Comparison of ENCODE assay signal across 29 cellular contexts in genomic region chr16:79844603-79845002, GRCh38.
DNase-seq lines count a peak whose midpoint lies in the region; ATAC-seq and TF ChIP-seq lines count a peak whose summit lies in the region.
"Had no signal": no experiment of that assay in that cellular context is flagged by ENCODE, and none has a peak within 500 bp of the region (broad histone marks: within the 10 kb centered on the region; RNA-seq: fewer than 3 reads in every experiment).

No MANE protein-coding gene starts in this region.

- TF ChIP-seq EP300 in stomach (IDR thresholded peaks at IDR 0.05) = no peak

- no peaks in the 10 kb centered on the region for H3K79me2 ChIP-seq in DND-41 (ENCODE audit: insufficient read depth, low read length)
- H3K79me2 ChIP-seq: parathyroid adenoma had no signal

- no peak for TF ChIP-seq POLR2A in stomach (IDR thresholded peaks at IDR 0.05)

- peaks cover 2% of the 10 kb centered on the region for H3K27me3 Mint-ChIP-seq in activated T-helper 2 cell treated with anti-CD3 and anti-CD28 coated beads, Interferon-gamma antibody, Interleukin-2, Interleukin-4, amounts not matched to agents 10 μg/mL and 5 μg/mL and 100 μg/mL, durations not matched to agents 14 hours and 24 hours and 36 hours (ENCODE audit: low read depth)

- H2AFZ ChIP-seq in DND-41 (ENCODE audit: low read depth, low read length) = 0 out of 2 replicates have a peak overlapping the region, but pooled peaks have one; percentile 19
- H2AFZ ChIP-seq: parathyroid adenoma had no signal

- H4K20me1 ChIP-seq in DND-41 (ENCODE audit: insufficient read depth, low read length) = no peaks in the 10 kb centered on the region

- H3K9me3 ChIP-seq in DND-41 (ENCODE audit: insufficient read depth, low read length, severe bottlenecking) = no peaks in the 10 kb centered on the region
- H3K9me3 ChIP-seq in stomach = no peaks in the 10 kb centered on the region
- H3K9me3 ChIP-seq: body of pancreas, heart right ventricle, suprapubic skin, upper lobe of right lung had no signal

- H3K9me3 Mint-ChIP-seq in activated T-helper 2 cell treated with anti-CD3 and anti-CD28 coated beads, Interferon-gamma antibody, Interleukin-2, Interleukin-4, amounts not matched to agents 10 μg/mL and 5 μg/mL and 100 μg/mL, durations not matched to agents 14 hours and 24 hours and 36 hours = peaks cover 13% of the 10 kb centered on the region
- H3K9me3 Mint-ChIP-seq: activated naive CD4-positive, alpha-beta T cell treated with anti-CD3 and anti-CD28 coated beads for 36 hours; H9; neural crest cell had no signal

- H3K36me3 ChIP-seq in DND-41 (ENCODE audit: insufficient read depth, low read length) (no peaks in the 10 kb centered on the region), stomach (no peaks in the 10 kb centered on the region)
- H3K36me3 ChIP-seq: heart right ventricle, suprapubic skin, upper lobe of right lung had no signal

- no peak for DNase-seq in DND-41
- no peak for DNase-seq in activated T-helper 2 cell treated with anti-CD3 and anti-CD28 coated beads, Interferon-gamma antibody, Interleukin-2, Interleukin-4, amounts not matched to agents 10 μg/mL and 5 μg/mL and 100 μg/mL, durations not matched to agents 14 hours and 24 hours and 36 hours (ENCODE audit: low spot score)
- DNase-seq in stomach = no peak
- no peak for DNase-seq in NCI-H1930 (lab: John Stamatoyannopoulos, UW)
- no peak for DNase-seq in NCI-H1105 (lab: John Stamatoyannopoulos, UW)
- DNase-seq: body of pancreas; COR-L47; DMS53; dorsolateral prefrontal cortex; foreskin melanocyte; H9; heart right ventricle; Kasumi-1; left ventricle myocardium superior; NCI-H146; NCI-H2107; NCI-H345; NCI-H69; stimulated activated naive CD4-positive, alpha-beta T cell; upper lobe of right lung had no signal

- H3K4me3 Mint-ChIP-seq in activated T-helper 2 cell treated with anti-CD3 and anti-CD28 coated beads, Interferon-gamma antibody, Interleukin-2, Interleukin-4, amounts not matched to agents 10 μg/mL and 5 μg/mL and 100 μg/mL, durations not matched to agents 14 hours and 24 hours and 36 hours (ENCODE audit: low read depth) = no peak overlapping the region
- H3K4me3 Mint-ChIP-seq: activated naive CD4-positive, alpha-beta T cell treated with anti-CD3 and anti-CD28 coated beads for 36 hours; H9; neural crest cell had no signal

- H3K27ac ChIP-seq in DND-41 (ENCODE audit: low read length) (peak overlapping the region; percentile 71), stomach (no peak overlapping the region)
- H3K27ac ChIP-seq: body of pancreas, C4-2B, dorsolateral prefrontal cortex, heart right ventricle, parathyroid adenoma, suprapubic skin, upper lobe of right lung had no signal

- intact Hi-C loops in activated T-helper 2 cell treated with anti-CD3 and anti-CD28 coated beads, Interferon-gamma antibody, Interleukin-2, Interleukin-4, amounts not matched to agents 10 μg/mL and 5 μg/mL and 100 μg/mL, durations not matched to agents 14 hours and 24 hours and 36 hours (cut with micrococcal nuclease) = loop anchor here (1.0 to 10.0 kb wide), 6 partner anchors 77 to 1070 kb away; no protein-coding TSS in a partner anchor
- intact Hi-C loops in stomach (cut with DNase I; ENCODE audit: low total_unique reads) = no loop called here

- no peak overlapping the region for H3K9ac ChIP-seq in DND-41 (ENCODE audit: low read depth, low read length)
- H3K9ac ChIP-seq: parathyroid adenoma had no signal

- no peak overlapping the region for H3K4me2 ChIP-seq in DND-41 (ENCODE audit: insufficient read depth, low read length)

- 74 to 97% (median 94%) methylated on average over 3 of the region's 3 CpGs for WGBS in stomach, 5 donors

- no peak overlapping the region for H3K4me3 ChIP-seq in DND-41 (ENCODE audit: low read depth in 1 of 2, low read length in 2 of 2)
- H3K4me3 ChIP-seq in stomach = no peak overlapping the region
- H3K4me3 ChIP-seq: body of pancreas, dorsolateral prefrontal cortex, heart right ventricle, skin epidermis, suprapubic skin, upper lobe of right lung had no signal

- TF ChIP-seq CTCF in DND-41 (IDR thresholded peaks at IDR 0.05; ENCODE audit: borderline replicate concordance, extremely low read depth, low read length, poor library complexity, severe bottlenecking) = no peak
- TF ChIP-seq CTCF in stomach (IDR thresholded peaks at IDR 0.05) = no peak

- H3K27ac Mint-ChIP-seq in activated T-helper 2 cell treated with anti-CD3 and anti-CD28 coated beads, Interferon-gamma antibody, Interleukin-2, Interleukin-4, amounts not matched to agents 10 μg/mL and 5 μg/mL and 100 μg/mL, durations not matched to agents 14 hours and 24 hours and 36 hours = peak overlapping the region; percentile 9
- H3K27ac Mint-ChIP-seq: activated naive CD4-positive, alpha-beta T cell treated with anti-CD3 and anti-CD28 coated beads for 36 hours; H9 had no signal

- H3K4me1 ChIP-seq in DND-41 (ENCODE audit: insufficient read depth, low read length) (peaks cover 20% of the 10 kb centered on the region), stomach (peaks cover 0 to 27% (median 4%) of the 10 kb centered on the region in 4 donors)
- H3K4me1 ChIP-seq: body of pancreas, parathyroid adenoma had no signal

- no peak for ATAC-seq in DND-41 (ENCODE audit: insufficient read depth, low read depth)
- ATAC-seq in GM18502 (IDR thresholded peaks at IDR 0.05; ENCODE audit: poor library complexity, unreplicated experiment) = peak; percentile 4
- ATAC-seq in HG03095 (IDR thresholded peaks at IDR 0.05; ENCODE audit: unreplicated experiment) = peak; percentile 3
- ATAC-seq: body of pancreas, heart right ventricle, HepG2, left ventricle myocardium superior, upper lobe of right lung had no signal

- peaks cover 36% of the 10 kb centered on the region for H3K4me1 Mint-ChIP-seq in activated T-helper 2 cell treated with anti-CD3 and anti-CD28 coated beads, Interferon-gamma antibody, Interleukin-2, Interleukin-4, amounts not matched to agents 10 μg/mL and 5 μg/mL and 100 μg/mL, durations not matched to agents 14 hours and 24 hours and 36 hours (ENCODE audit: low read depth)

- H3K27me3 ChIP-seq in DND-41 (ENCODE audit: insufficient read depth, low read length, poor library complexity) (no peaks in the 10 kb centered on the region), stomach (no peaks in the 10 kb centered on the region)
- H3K27me3 ChIP-seq: body of pancreas, heart right ventricle, suprapubic skin, upper lobe of right lung had no signal

- no peaks in the 10 kb centered on the region for H3K36me3 Mint-ChIP-seq in activated T-helper 2 cell treated with anti-CD3 and anti-CD28 coated beads, Interferon-gamma antibody, Interleukin-2, Interleukin-4, amounts not matched to agents 10 μg/mL and 5 μg/mL and 100 μg/mL, durations not matched to agents 14 hours and 24 hours and 36 hours (ENCODE audit: low read depth)
